In genomic region chr12:31659087-31659942, GRCh38 we compare ENCODE assay signal across 8 cellular contexts. TPM values are rescaled to one million over a fixed set of nuclear protein-coding genes. Genes with fewer than 3 reads are reported as not detected.
A peak's percentile ranks its signal among the peaks of the same experiment; 100 is the strongest.
DNase-seq lines count a peak whose midpoint lies in the region; ATAC-seq lines count a peak whose summit lies in the region.

Gene ETFBKMT, plus strand, starts transcription at chr12:31659688. Its CDS starts 2,266 bp downstream, at chr12:31661954.

- H3K4me1 Mint-ChIP-seq in activated CD4-positive, alpha-beta T cell treated with anti-CD3 and anti-CD28 coated beads for 36 hours, result peaks cover 13% of the 10 kb centered on the region

- no peaks in the 10 kb centered on the region for H3K9me3 Mint-ChIP-seq in activated CD4-positive, alpha-beta T cell treated with anti-CD3 and anti-CD28 coated beads for 36 hours (ENCODE audit: low read depth)

- POLR2A ChIA-PET in activated CD4-positive, alpha-beta T cell treated with anti-CD3 and anti-CD28 coated beads for 36 hours (lab: Charles Lee), result interaction anchor here (0.6 to 1.1 kb wide), 5 partner anchors 13 to 1097 kb away, joined by 3 to 12 read pairs (median 3); partner anchors contain the start of genes AMN1, RESF1 and YARS2

- peak within 1 kb of the TSS; percentile 100 for H3K27ac Mint-ChIP-seq in activated CD4-positive, alpha-beta T cell treated with anti-CD3 and anti-CD28 coated beads for 36 hours

- no peaks in the 10 kb centered on the region for H3K27me3 Mint-ChIP-seq in activated CD4-positive, alpha-beta T cell treated with anti-CD3 and anti-CD28 coated beads for 36 hours

- H3K27ac ChIP-seq in cingulate gyrus (ENCODE audit: low read depth, low read length), result peak within 1 kb of the TSS; percentile 99

- H3K4me3 Mint-ChIP-seq in activated CD4-positive, alpha-beta T cell treated with anti-CD3 and anti-CD28 coated beads for 36 hours, result peak within 1 kb of the TSS; percentile 87

- H3K36me3 Mint-ChIP-seq in activated CD4-positive, alpha-beta T cell treated with anti-CD3 and anti-CD28 coated beads for 36 hours (ENCODE audit: low read depth), result peaks cover 2% of the 10 kb centered on the region

- ATAC-seq in GM19043 (IDR thresholded peaks at IDR 0.05; ENCODE audit: low read depth, unreplicated experiment) (peak; percentile 99), HG03378 (IDR thresholded peaks at IDR 0.05; ENCODE audit: unreplicated experiment) (peak; percentile 99)
- peak; percentile 99 for ATAC-seq in activated CD4-positive, alpha-beta T cell treated with anti-CD3 and anti-CD28 coated beads for 36 hours

- intact Hi-C loops in activated CD4-positive, alpha-beta T cell treated with anti-CD3 and anti-CD28 coated beads for 36 hours (cut with DNase I, micrococcal nuclease), result loop anchor here (1.0 to 10.0 kb wide), 15 partner anchors 23 to 1093 kb away; partner anchors contain the start of genes AMN1 (in 2 of the 2), DNM1L (in 2 of the 2), BICD1 (in 1 of the 2) and DENND5B (in 1 of the 2)

- CTCF ChIA-PET in activated CD4-positive, alpha-beta T cell treated with anti-CD3 and anti-CD28 coated beads for 36 hours (lab: Charles Lee), result interaction anchor here (0.6 to 2.2 kb wide), 8 partner anchors 12 to 475 kb away, joined by 3 to 6 read pairs (median 4); no protein-coding TSS in a partner anchor

- DNase-seq in Ammon's horn (ENCODE audit: low spot score) (peak; percentile 94), NCI-H460 (ENCODE audit: extremely low read depth, low read depth) (peak; percentile 86), kidney glomerular epithelial cell (lab: John Stamatoyannopoulos, UW) (peak; percentile 97)
- peak; percentile 96 for DNase-seq in activated CD4-positive, alpha-beta T cell treated with anti-CD3 and anti-CD28 coated beads for 36 hours
- DNase-seq in stimulated activated CD4-positive, alpha-beta T cell treated with anti-CD3 and anti-CD28 coated beads, Interleukin-1b, Interleukin-23, amount 100 ng/mL, for 1 hour (ENCODE audit: low read depth in 2 of 2), result peak; percentile 77 to 79

RNA-seq across cellular contexts. Expression of gene ETFBKMT, which starts in this region (rescaled TPM):
- total RNA-seq in NCI-H460 (2014; rRNA removed; shearing (Covaris generic)), result 0.84 and 1.0 TPM in 2 replicates
- polyA plus RNA-seq in NCI-H460 (2014; cell fraction: nucleus; rRNA removed), result 0.60 and 2.5 TPM in 2 replicates
- 1 to 10 TPM in 1 of 2 experiments, under 1 TPM in 1; 0.35 to 1.4 TPM for total RNA-seq in activated CD4-positive, alpha-beta T cell treated with anti-CD3 and anti-CD28 coated beads for 36 hours

Comparison
In these comparisons a context has a peak if more than half of its experiments do, and no peak if none do; other contexts are left out.
1. Peak in every context shown above with its lines: DNase-seq, ATAC-seq and H3K27ac ChIP-seq.